Comparison of ENCODE assay signal across 23 cellular contexts in the genomic region with DNA sequence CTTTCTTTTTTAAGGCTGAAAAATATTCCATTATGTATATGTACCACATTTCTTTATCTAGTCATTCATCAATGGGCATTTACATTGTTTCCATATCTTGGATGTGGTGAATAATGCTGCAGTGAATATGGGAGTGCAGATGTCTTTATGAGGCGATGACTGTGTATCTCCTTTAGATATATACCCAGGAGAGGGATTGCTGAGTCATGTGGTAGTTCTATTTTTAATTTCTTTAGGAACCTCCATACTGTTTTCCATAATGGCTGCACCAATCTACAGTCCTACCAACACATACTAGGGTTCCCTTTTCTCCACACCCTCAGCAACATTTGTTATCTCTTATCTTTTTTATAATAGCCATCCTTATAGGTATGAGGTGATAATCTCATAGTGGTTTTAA.
"Had no signal": no experiment of that assay in that cellular context is flagged by ENCODE, and none has a peak within 500 bp of the region (broad histone marks: within the 10 kb centered on the region; RNA-seq: fewer than 3 reads in every experiment).

No MANE protein-coding gene starts in this region.

- H3K4me1 ChIP-seq: breast epithelium, lower lobe of right lung, testis had no signal

- H3K27ac ChIP-seq: breast epithelium, esophagus muscularis mucosa, lower lobe of right lung, testis had no signal

- H3K36me3 Mint-ChIP-seq: stimulated activated effector memory CD8-positive, alpha-beta T cell treated with anti-CD3 and anti-CD28 coated beads, Interleukin-12 subunit alpha, Interleukin-12 subunit beta, amount 100 ng/mL, for 72 hours had no signal

- ATAC-seq: activated CD4-positive, CD25-positive, alpha-beta regulatory T cell treated with anti-CD3 and anti-CD28 coated beads, Interleukin-2, amount 50 U/mL, for 24 hours; left colon; lower lobe of right lung; sciatic nerve; stimulated activated effector memory CD8-positive, alpha-beta T cell treated with anti-CD3 and anti-CD28 coated beads, Interleukin-12 subunit alpha, Interleukin-12 subunit beta, amount 100 ng/mL, for 72 hours had no signal

- DNase-seq: activated CD4-positive, alpha-beta T cell treated with anti-CD3 and anti-CD28 coated beads, Interleukin-2, amount 50 U/mL, for 1 hour; activated CD8-positive, alpha-beta memory T cell treated with anti-CD3 and anti-CD28 coated beads, Interleukin-2, amount 50 U/mL, for 4 hours; activated effector memory CD4-positive, alpha-beta T cell treated with anti-CD3 and anti-CD28 coated beads, Interleukin-2, amount 50 U/mL, for 16 hours; activated naive CD4-positive, alpha-beta T cell treated with anti-CD3 and anti-CD28 coated beads, Interleukin-2, amount 50 U/mL, for 16 hours; activated T-cell treated with anti-CD3 and anti-CD28 coated beads, Interleukin-2, amount 50 U/mL, for 48 hours; cerebellar nuclear complex; effector CD8-positive, alpha-beta T cell; foreskin melanocyte; hypothalamus; islet precursor cell; left colon; lower lobe of right lung; midbrain; stimulated activated CD4-positive, alpha-beta T cell treated with anti-CD3 and anti-CD28 coated beads, Interleukin-4, amount 100 ng/mL, for 24 hours; testis had no signal

- H3K4me1 Mint-ChIP-seq: nephron had no signal

- H3K4me3 ChIP-seq: breast epithelium, esophagus muscularis mucosa, lower lobe of right lung, testis had no signal

- H3K27me3 ChIP-seq: breast epithelium, esophagus muscularis mucosa, testis had no signal

- H3K4me3 Mint-ChIP-seq: nephron; stimulated activated effector memory CD8-positive, alpha-beta T cell treated with anti-CD3 and anti-CD28 coated beads, Interleukin-12 subunit alpha, Interleukin-12 subunit beta, amount 100 ng/mL, for 72 hours; T-helper 1 cell treated with Interleukin-12 subunit alpha and Interleukin-12 subunit beta and Interleukin-4 antibody, amounts not matched to agents 30 μg/mL and 1 μg/mL, for 36 hours; type B pancreatic cell had no signal

- H3K27me3 Mint-ChIP-seq: type B pancreatic cell had no signal

- H3K9me3 Mint-ChIP-seq: stimulated activated effector memory CD8-positive, alpha-beta T cell treated with anti-CD3 and anti-CD28 coated beads, Interleukin-12 subunit alpha, Interleukin-12 subunit beta, amount 100 ng/mL, for 72 hours; T-helper 1 cell treated with Interleukin-12 subunit alpha and Interleukin-12 subunit beta and Interleukin-4 antibody, amounts not matched to agents 30 μg/mL and 1 μg/mL, for 36 hours; type B pancreatic cell had no signal

- H3K36me3 ChIP-seq: breast epithelium, lower lobe of right lung had no signal

- H3K27ac Mint-ChIP-seq: nephron; stimulated activated effector memory CD8-positive, alpha-beta T cell treated with anti-CD3 and anti-CD28 coated beads, Interleukin-12 subunit alpha, Interleukin-12 subunit beta, amount 100 ng/mL, for 72 hours; T-helper 1 cell treated with Interleukin-12 subunit alpha and Interleukin-12 subunit beta and Interleukin-4 antibody, amounts not matched to agents 30 μg/mL and 1 μg/mL, for 36 hours; type B pancreatic cell had no signal

- H3K9me3 ChIP-seq: breast epithelium, esophagus muscularis mucosa, lower lobe of right lung, testis had no signal
